Comparison of ENCODE assay signal across 8 cellular contexts in genomic region chr9:127786773-127787123, GRCh38. TPM values are rescaled to one million over a fixed set of nuclear protein-coding genes. Genes with fewer than 3 reads are reported as not detected.
DNase-seq lines count a peak whose midpoint lies in the region; ATAC-seq, FAIRE-seq and TF ChIP-seq lines count a peak whose summit lies in the region.

No MANE protein-coding gene starts in this region.

- intact Hi-C loops in kidney (cut with DNase I): no loop called here

- 3% methylated on average over 11 to 12 of the region's 12 CpGs for WGBS in tibial nerve, 2 donors

- no peak for ATAC-seq in activated naive CD4-positive, alpha-beta T cell treated with anti-CD3 and anti-CD28 coated beads, Interleukin-2, amount 50 U/mL, for 72 hours
- ATAC-seq in HG03439 (IDR thresholded peaks at IDR 0.05; ENCODE audit: unreplicated experiment): no peak

- FAIRE-seq in kidney (lab: Jason Lieb, UNC): no peak

- no peaks in the 10 kb centered on the region for H3K27me3 ChIP-seq in tibial nerve

- no peak for DNase-seq in activated T-cell treated with anti-CD3 and anti-CD28 coated beads, Interleukin-2, amount 50 U/mL, for 24 hours
- no peak for DNase-seq in activated T-cell treated with anti-CD3 and anti-CD28 coated beads, Interleukin-2, amount 50 U/mL, for 48 hours
- DNase-seq in activated naive CD4-positive, alpha-beta T cell treated with anti-CD3 and anti-CD28 coated beads, Interleukin-2, amount 50 U/mL, for 72 hours (ENCODE audit: low spot score in 2 of 2): no peak
- DNase-seq in kidney (no peak), tibial nerve (ENCODE audit: low spot score in 2 of 2) (no peak), SHP77 (lab: John Stamatoyannopoulos, UW) (no peak), NCI-H446 (lab: John Stamatoyannopoulos, UW) (no peak)

- peak overlapping the region; percentile 94 for H3K27ac Mint-ChIP-seq in activated T-cell treated with anti-CD3 and anti-CD28 coated beads, Interleukin-2, amount 50 U/mL, for 24 hours
- H3K27ac Mint-ChIP-seq in activated naive CD4-positive, alpha-beta T cell treated with anti-CD3 and anti-CD28 coated beads, Interleukin-2, amount 50 U/mL, for 72 hours: peak overlapping the region; percentile 82 to 97

- H3K4me1 ChIP-seq in kidney (ENCODE audit: control insufficient read depth in 1 of 2, insufficient read depth in 1 of 2, low read depth in 1 of 2, low read length in 2 of 2) (peaks cover 4 to 11% of the 10 kb centered on the region in 2 donors), tibial nerve (peaks cover 0 to 60% (median 27%) of the 10 kb centered on the region in 4 donors)

- peaks cover 55% of the 10 kb centered on the region for H3K36me3 Mint-ChIP-seq in activated T-cell treated with anti-CD3 and anti-CD28 coated beads, Interleukin-2, amount 50 U/mL, for 24 hours (ENCODE audit: low read depth)
- H3K36me3 Mint-ChIP-seq in activated naive CD4-positive, alpha-beta T cell treated with anti-CD3 and anti-CD28 coated beads, Interleukin-2, amount 50 U/mL, for 72 hours: peaks cover 31 to 34% of the 10 kb centered on the region in 2 donors

- no peaks in the 10 kb centered on the region for H3K27me3 Mint-ChIP-seq in activated T-cell treated with anti-CD3 and anti-CD28 coated beads, Interleukin-2, amount 50 U/mL, for 24 hours

- no peak for TF ChIP-seq POLR2A in tibial nerve (IDR thresholded peaks at IDR 0.05)

- H3K4me1 Mint-ChIP-seq in activated T-cell treated with anti-CD3 and anti-CD28 coated beads, Interleukin-2, amount 50 U/mL, for 24 hours (ENCODE audit: low read depth): peaks cover 69% of the 10 kb centered on the region

- TF ChIP-seq CTCF in kidney (IDR thresholded peaks at IDR 0.05; ENCODE audit: borderline replicate concordance, extremely low read depth, insufficient read depth) (no peak), tibial nerve (IDR thresholded peaks at IDR 0.05) (peak in 2 of 5 experiments; percentile 42 to 49)

- peak overlapping the region in 1 of 2 donors; percentile 33 for H3K9ac ChIP-seq in kidney (ENCODE audit: low read length in 2 of 2)

- H3K36me3 ChIP-seq in kidney (ENCODE audit: control insufficient read depth in 1 of 2, insufficient read depth in 2 of 2, low read length in 2 of 2) (peaks cover 31 to 40% of the 10 kb centered on the region in 2 donors), tibial nerve (peaks cover 8 to 48% (median 35%) of the 10 kb centered on the region in 3 donors)

- H3K27ac ChIP-seq in kidney (ENCODE audit: low read depth in 2 of 2, low read length in 2 of 2): peak overlapping the region; percentile 69 to 85
- peak overlapping the region in 3 of 4 donors; percentile 86 to 96 (median 88) for H3K27ac ChIP-seq in tibial nerve

- peak overlapping the region; percentile 96 for H3K4me3 Mint-ChIP-seq in activated T-cell treated with anti-CD3 and anti-CD28 coated beads, Interleukin-2, amount 50 U/mL, for 24 hours

- H3K9me3 ChIP-seq in kidney (ENCODE audit: control insufficient read depth in 1 of 2, low read length in 2 of 2) (no peaks in the 10 kb centered on the region), tibial nerve (no peaks in the 10 kb centered on the region)

- TF ChIP-seq EP300 in tibial nerve (IDR thresholded peaks at IDR 0.05): no peak

- peak overlapping the region; percentile 36 to 84 for H3K4me3 ChIP-seq in kidney (ENCODE audit: low read length in 2 of 2)
- peak overlapping the region; percentile 50 to 100 (median 76) for H3K4me3 ChIP-seq in tibial nerve

- H3K9me3 Mint-ChIP-seq in activated T-cell treated with anti-CD3 and anti-CD28 coated beads, Interleukin-2, amount 50 U/mL, for 24 hours: no peaks in the 10 kb centered on the region
- H3K9me3 Mint-ChIP-seq in activated naive CD4-positive, alpha-beta T cell treated with anti-CD3 and anti-CD28 coated beads, Interleukin-2, amount 50 U/mL, for 72 hours: no peaks in the 10 kb centered on the region

RNA-seq across cellular contexts. Expression of gene CDK9, which starts 0.9 kb away (rescaled TPM):
- total RNA-seq in activated naive CD4-positive, alpha-beta T cell treated with anti-CD3 and anti-CD28 coated beads, Interleukin-2, amount 50 U/mL, for 72 hours: 10 to 100 TPM; 74.8 to 89.3 TPM
- total RNA-seq in kidney (93.5 TPM), tibial nerve (100 to 1,000 TPM in 2 of 4 donors, 10 to 100 TPM in 2; 66.6 to 112 (median 87.6) TPM)
- 45.2 TPM for polyA plus RNA-seq in kidney (ENCODE audit: insufficient read depth, low read depth, low replicate concordance)

RNA-seq across cellular contexts. Expression of gene SH2D3C, which starts 8.3 kb away (rescaled TPM):
- 10 to 100 TPM; 39.3 to 39.5 TPM for total RNA-seq in activated naive CD4-positive, alpha-beta T cell treated with anti-CD3 and anti-CD28 coated beads, Interleukin-2, amount 50 U/mL, for 72 hours
- 27.7 TPM for total RNA-seq in kidney
- 13.7 TPM for polyA plus RNA-seq in kidney (ENCODE audit: insufficient read depth, low read depth, low replicate concordance)
- total RNA-seq in tibial nerve: 10 to 100 TPM in 3 of 4 donors, 1 to 10 TPM in 1; 4.2 to 18.9 (median 13.4) TPM

RNA-seq across cellular contexts. Expression of gene FPGS, which starts 15.9 kb away (rescaled TPM):
- 10 to 100 TPM; 64.8 to 73.8 TPM for total RNA-seq in activated naive CD4-positive, alpha-beta T cell treated with anti-CD3 and anti-CD28 coated beads, Interleukin-2, amount 50 U/mL, for 72 hours
- 77.2 TPM for total RNA-seq in kidney
- polyA plus RNA-seq in kidney (ENCODE audit: insufficient read depth, low read depth, low replicate concordance): 44.0 TPM
- 100 to 1,000 TPM; 136 to 309 (median 143) TPM for total RNA-seq in tibial nerve

RNA-seq across cellular contexts. Expression of gene TOR2A, which starts 51.7 kb away (rescaled TPM):
- total RNA-seq in activated naive CD4-positive, alpha-beta T cell treated with anti-CD3 and anti-CD28 coated beads, Interleukin-2, amount 50 U/mL, for 72 hours: 10 to 100 TPM; 10.9 to 17.1 TPM
- total RNA-seq in kidney: 12.7 TPM
- polyA plus RNA-seq in kidney (ENCODE audit: insufficient read depth, low read depth, low replicate concordance): 14.5 TPM
- 10 to 100 TPM; 13.3 to 15.3 (median 14.4) TPM for total RNA-seq in tibial nerve
